ENCODE assay signal across 1 cellular context in genomic region chr16:68732068-68732680, GRCh38.
TF ChIP-seq lines count a peak whose summit lies in the region.

No MANE protein-coding gene starts in this region.

TF ChIP-seq in GM23338, 12 proteins besides CTCF, POLR2A, EP300 and RAD21 (continued from another document):
- TF ChIP-seq REST (IDR thresholded peaks at IDR 0.05; ENCODE audit: unreplicated experiment) (no peak), POLR2AphosphoS5 (IDR thresholded peaks at IDR 0.05; ENCODE audit: low read depth) (no peak), ETS1 (IDR thresholded peaks at IDR 0.05) (no peak), JUNB (IDR thresholded peaks at IDR 0.05; ENCODE audit: unreplicated experiment) (no peak), EZH2phosphoT487 (IDR thresholded peaks at IDR 0.05; ENCODE audit: unreplicated experiment) (no peak), CREB1 (CRISPR knock-in tag; IDR thresholded peaks at IDR 0.05; ENCODE audit: low read depth) (no peak)
